In genomic region chr18:49052891-49053644, GRCh38 we compare ENCODE assay signal across 8 cellular contexts.
DNase-seq lines count a peak whose midpoint lies in the region; ATAC-seq and TF ChIP-seq lines count a peak whose summit lies in the region.

No MANE protein-coding gene starts in this region.

- peak overlapping the region; percentile 16 for H3K27ac Mint-ChIP-seq in activated CD4-positive, alpha-beta T cell treated with anti-CD3 and anti-CD28 coated beads for 36 hours
- peak overlapping the region; percentile 6 for H3K27ac Mint-ChIP-seq in stimulated activated naive CD8-positive, alpha-beta T cell treated with anti-CD3 and anti-CD28 coated beads, Interleukin-15, Interleukin-2, amounts not matched to agents 100 ng/mL and 50 ng/mL, for 24 hours

- no peaks in the 10 kb centered on the region for H3K9me2 ChIP-seq in PC-3 (replicated peaks; ENCODE audit: low read length)

- POLR2A ChIA-PET in activated CD4-positive, alpha-beta T cell treated with anti-CD3 and anti-CD28 coated beads for 36 hours (lab: Charles Lee), result interaction anchor here (0.5 kb wide), 1 partner anchor 97 kb away, joined by 6 read pairs; no protein-coding TSS in a partner anchor
- POLR2A ChIA-PET in PC-3 (lab: Charles Lee; ENCODE audit: unreplicated experiment), result no interaction called here

- no peaks in the 10 kb centered on the region for H3K9me3 Mint-ChIP-seq in activated CD4-positive, alpha-beta T cell treated with anti-CD3 and anti-CD28 coated beads for 36 hours (ENCODE audit: low read depth)
- no peaks in the 10 kb centered on the region for H3K9me3 Mint-ChIP-seq in stimulated activated naive CD8-positive, alpha-beta T cell treated with anti-CD3 and anti-CD28 coated beads, Interleukin-15, Interleukin-2, amounts not matched to agents 100 ng/mL and 50 ng/mL, for 24 hours

- no peaks in the 10 kb centered on the region for H3F3A ChIP-seq in PC-3 (ENCODE audit: low read length, unreplicated experiment)

- no peaks in the 10 kb centered on the region for H3K79me2 ChIP-seq in PC-3 (ENCODE audit: low read length)

- no peaks in the 10 kb centered on the region; the same call in 1 of the 2 replicates for H3K4me1 ChIP-seq in PC-3 (ENCODE audit: insufficient read depth, low read length)

- H3K27me3 Mint-ChIP-seq in activated CD4-positive, alpha-beta T cell treated with anti-CD3 and anti-CD28 coated beads for 36 hours, result no peaks in the 10 kb centered on the region
- no peaks in the 10 kb centered on the region for H3K27me3 Mint-ChIP-seq in stimulated activated naive CD8-positive, alpha-beta T cell treated with anti-CD3 and anti-CD28 coated beads, Interleukin-15, Interleukin-2, amounts not matched to agents 100 ng/mL and 50 ng/mL, for 24 hours

- H3K36me3 Mint-ChIP-seq in activated CD4-positive, alpha-beta T cell treated with anti-CD3 and anti-CD28 coated beads for 36 hours (ENCODE audit: low read depth), result peaks cover 9% of the 10 kb centered on the region
- H3K36me3 Mint-ChIP-seq in stimulated activated naive CD8-positive, alpha-beta T cell treated with anti-CD3 and anti-CD28 coated beads, Interleukin-15, Interleukin-2, amounts not matched to agents 100 ng/mL and 50 ng/mL, for 24 hours (ENCODE audit: low read depth), result peaks cover 7% of the 10 kb centered on the region

- no peaks in the 10 kb centered on the region for H3K9me3 ChIP-seq in PC-3 (ENCODE audit: low read length)

- no peak overlapping the region for H3K9ac ChIP-seq in PC-3 (ENCODE audit: low read length)

- no peak for ATAC-seq in activated CD4-positive, alpha-beta T cell treated with anti-CD3 and anti-CD28 coated beads for 36 hours
- ATAC-seq in PC-3 (no peak; the same call in 1 of the 2 replicates), HG03469 (IDR thresholded peaks at IDR 0.05; ENCODE audit: unreplicated experiment) (no peak), HG03135 (IDR thresholded peaks at IDR 0.05; ENCODE audit: unreplicated experiment) (no peak)

- H3K4me1 Mint-ChIP-seq in activated CD4-positive, alpha-beta T cell treated with anti-CD3 and anti-CD28 coated beads for 36 hours, result peaks cover 38% of the 10 kb centered on the region
- peaks cover 61% of the 10 kb centered on the region for H3K4me1 Mint-ChIP-seq in stimulated activated naive CD8-positive, alpha-beta T cell treated with anti-CD3 and anti-CD28 coated beads, Interleukin-15, Interleukin-2, amounts not matched to agents 100 ng/mL and 50 ng/mL, for 24 hours (ENCODE audit: low read depth)

- H3K27me3 ChIP-seq in PC-3 (ENCODE audit: low read length), result no peaks in the 10 kb centered on the region

- H4K20me1 ChIP-seq in PC-3 (ENCODE audit: low read length), result no peaks in the 10 kb centered on the region

- no peak overlapping the region for H3K4me2 ChIP-seq in PC-3 (ENCODE audit: low read length)

- BruUV-seq in PC-3 (replicated peaks; lab: Mats Ljungman, UMichigan), result no TSS peak

- no peak for DNase-seq in activated CD4-positive, alpha-beta T cell treated with anti-CD3 and anti-CD28 coated beads for 36 hours
- no peak for DNase-seq in activated CD4-positive, alpha-beta T cell treated with anti-CD3 and anti-CD28 coated beads, Interleukin-2, amount 50 U/mL, for 48 hours
- peak; percentile 41 for DNase-seq in PC-3
- peak; percentile 91 for DNase-seq in fibroblast of mammary gland (ENCODE audit: low read depth)
- DNase-seq in stimulated activated CD4-positive, alpha-beta T cell treated with anti-CD3 and anti-CD28 coated beads, Interleukin-15, amount 100 ng/mL, for 24 hours, result no peak

- intact Hi-C loops in activated CD4-positive, alpha-beta T cell treated with anti-CD3 and anti-CD28 coated beads for 36 hours (cut with DNase I, micrococcal nuclease), result no loop called here
- intact Hi-C loops in PC-3 (cut with micrococcal nuclease), result no loop called here

- no peak overlapping the region for H3K4me3 Mint-ChIP-seq in activated CD4-positive, alpha-beta T cell treated with anti-CD3 and anti-CD28 coated beads for 36 hours
- H3K4me3 Mint-ChIP-seq in stimulated activated naive CD8-positive, alpha-beta T cell treated with anti-CD3 and anti-CD28 coated beads, Interleukin-15, Interleukin-2, amounts not matched to agents 100 ng/mL and 50 ng/mL, for 24 hours, result peak overlapping the region; percentile 41

- CTCF ChIA-PET in activated CD4-positive, alpha-beta T cell treated with anti-CD3 and anti-CD28 coated beads for 36 hours (lab: Charles Lee), result interaction anchor here (0.9 to 1.0 kb wide), 2 partner anchors 8 to 9 kb away, joined by 3 to 4 read pairs; no protein-coding TSS in a partner anchor
- CTCF ChIA-PET in PC-3 (lab: Charles Lee), result no interaction called here

- TF ChIP-seq CTCF in PC-3 (conservative IDR thresholded peaks at IDR 0.05; ENCODE audit: low read depth, low read length) (no peak), fibroblast of mammary gland (conservative IDR thresholded peaks at IDR 0.05; ENCODE audit: control insufficient read depth, insufficient read depth, low read depth, low read length) (no peak)

- no peak overlapping the region for H2AFZ ChIP-seq in PC-3 (ENCODE audit: low read length)

- H3K27ac ChIP-seq in PC-3 (ENCODE audit: low read length), result 0 out of 2 replicates have a peak overlapping the region, but pooled peaks have one; percentile 5

- no peak overlapping the region for H3K4me3 ChIP-seq in PC-3 (ENCODE audit: low read length)
- H3K4me3 ChIP-seq in fibroblast of mammary gland (ENCODE audit: control insufficient read depth, low read depth, low read length), result no peak overlapping the region

- H3K36me3 ChIP-seq in PC-3 (ENCODE audit: low read depth, low read length), result no peaks in the 10 kb centered on the region

Comparison
In these comparisons a context has a peak if more than half of its experiments do, and no peak if none do; other contexts are left out.
1. DNase-seq: peak in PC-3 (single experiment) and fibroblast of mammary gland (single experiment); none in activated CD4-positive, alpha-beta T cell treated with anti-CD3 and anti-CD28 coated beads for 36 hours (single experiment), activated CD4-positive, alpha-beta T cell treated with anti-CD3 and anti-CD28 coated beads, Interleukin-2, amount 50 U/mL, for 48 hours (0 of 2) and stimulated activated CD4-positive, alpha-beta T cell treated with anti-CD3 and anti-CD28 coated beads, Interleukin-15, amount 100 ng/mL, for 24 hours (single experiment).